Comparison of ENCODE assay signal across 1 cellular context in genomic region chr11:47269829-47270305, GRCh38.
TF ChIP-seq lines count a peak whose summit lies in the region.

Gene MADD, plus strand, starts transcription at chr11:47270133.

TF ChIP-seq in K562, 482 proteins besides CTCF, POLR2A, EP300 and RAD21 (continued from another document and continues in another):
- TF ChIP-seq MYBL2 (IDR thresholded peaks at IDR 0.05; ENCODE audit: low read depth) (no peak), MYBL2 (CRISPR knock-in tag; IDR thresholded peaks at IDR 0.05; ENCODE audit: borderline replicate concordance) (no peak), ZBTB8A (IDR thresholded peaks at IDR 0.05; ENCODE audit: partially characterized antibody) (no peak), SMAD1 (IDR thresholded peaks at IDR 0.05; ENCODE audit: low read depth, low read length, partially characterized antibody) (peak; percentile 19), PRMT5 (CRISPR knock-in tag; IDR thresholded peaks at IDR 0.05) (no peak), ZNF584 (CRISPR knock-in tag; IDR thresholded peaks at IDR 0.05; ENCODE audit: low read depth) (0 out of 2 replicates have a peak, but pooled peaks have one; percentile 6), ATF7 (IDR thresholded peaks at IDR 0.05) (peak; percentile 96), NCOA6 (IDR thresholded peaks at IDR 0.05) (no peak), FOXJ3 (CRISPR knock-in tag; IDR thresholded peaks at IDR 0.05) (no peak), MCM2 (IDR thresholded peaks at IDR 0.05; ENCODE audit: low read depth) (no peak), TAF1 (IDR thresholded peaks at IDR 0.05; ENCODE audit: control insufficient read depth, extremely low read depth, insufficient read depth, low read length, severe bottlenecking) (peak; percentile 76), ZNF431 (CRISPR knock-in tag; IDR thresholded peaks at IDR 0.05) (no peak), ZNF583 (CRISPR knock-in tag; IDR thresholded peaks at IDR 0.05) (no peak), KDM4B (IDR thresholded peaks at IDR 0.05; ENCODE audit: borderline replicate concordance in 2 of 2, low read depth in 1 of 2) (no peak), KAT7 (CRISPR knock-in tag; IDR thresholded peaks at IDR 0.05; ENCODE audit: borderline replicate concordance) (no peak), FOXA3 (CRISPR knock-in tag; conservative IDR thresholded peaks at IDR 0.05 in 1 of 2, IDR thresholded peaks at IDR 0.05 in 1 of 2) (no peak), PCBP1 (IDR thresholded peaks at IDR 0.05; ENCODE audit: low read depth, low read length, poor library complexity, severe bottlenecking) (peak; percentile 72), TBP (optimal IDR thresholded peaks at IDR 0.05; ENCODE audit: low read depth, low read length) (peak; percentile 41), ZFPM2 (CRISPR knock-in tag; IDR thresholded peaks at IDR 0.05) (no peak), MBD2 (IDR thresholded peaks at IDR 0.05; ENCODE audit: borderline replicate concordance, low read depth) (peak; percentile 63; the same call in 1 of the 2 replicates), ATF2 (CRISPR knock-in tag; IDR thresholded peaks at IDR 0.05) (no peak), POLR2H (tag; IDR thresholded peaks at IDR 0.05; ENCODE audit: low read depth) (peak; percentile 63; the same call in 1 of the 2 replicates), ARID2 (IDR thresholded peaks at IDR 0.05) (no peak), RFX1 (IDR thresholded peaks at IDR 0.05) (no peak), ARID3A (IDR thresholded peaks at IDR 0.05; ENCODE audit: borderline replicate concordance, low read depth, low read length) (no peak), CBX2 (IDR thresholded peaks at IDR 0.05; ENCODE audit: insufficient read depth, low read length, poor library complexity, severe bottlenecking) (no peak), ZNF778 (CRISPR knock-in tag; IDR thresholded peaks at IDR 0.05) (no peak), CREB1 (IDR thresholded peaks at IDR 0.05) (peak; percentile 58; the same call in 1 of the 2 replicates), CREB1 (CRISPR knock-in tag; IDR thresholded peaks at IDR 0.05) (peak; percentile 52; the same call in 1 of the 2 replicates), DDX20 (tag; IDR thresholded peaks at IDR 0.05; ENCODE audit: low read depth) (no peak), GMEB1 (CRISPR knock-in tag; IDR thresholded peaks at IDR 0.05) (peak; percentile 51), WHSC1 (IDR thresholded peaks at IDR 0.05; ENCODE audit: low read length) (no peak), ZBTB17 (CRISPR knock-in tag; IDR thresholded peaks at IDR 0.05) (no peak), PYGO2 (tag; IDR thresholded peaks at IDR 0.05) (no peak), ZNF79 (CRISPR knock-in tag; IDR thresholded peaks at IDR 0.05; ENCODE audit: low read depth) (no peak), HSF4 (CRISPR knock-in tag; IDR thresholded peaks at IDR 0.05; ENCODE audit: borderline replicate concordance) (no peak), CBFB (CRISPR knock-in tag; IDR thresholded peaks at IDR 0.05) (no peak), ZBTB26 (CRISPR knock-in tag; IDR thresholded peaks at IDR 0.05) (no peak), CEBPG (CRISPR knock-in tag; IDR thresholded peaks at IDR 0.05) (no peak), CEBPG (tag; conservative IDR thresholded peaks at IDR 0.05 in 1 of 2, IDR thresholded peaks at IDR 0.05 in 1 of 2) (no peak), ZSCAN32 (CRISPR knock-in tag; IDR thresholded peaks at IDR 0.05) (0 out of 2 replicates have a peak, but pooled peaks have one; percentile 50), ZNF589 (CRISPR knock-in tag; IDR thresholded peaks at IDR 0.05; ENCODE audit: low read depth) (peak; percentile 46; the same call in 1 of the 2 replicates), ZNF316 (IDR thresholded peaks at IDR 0.05) (no peak), ETV6 (IDR thresholded peaks at IDR 0.05; ENCODE audit: borderline replicate concordance in 1 of 2, low read depth in 2 of 2, low read length in 1 of 2) (no peak), ETV6 (CRISPR knock-in tag; IDR thresholded peaks at IDR 0.05; ENCODE audit: borderline replicate concordance) (no peak), CBX5 (IDR thresholded peaks at IDR 0.05; ENCODE audit: borderline replicate concordance, low read depth) (no peak), ZC3H8 (IDR thresholded peaks at IDR 0.05) (no peak)
- TF ChIP-seq, protein P1, sequence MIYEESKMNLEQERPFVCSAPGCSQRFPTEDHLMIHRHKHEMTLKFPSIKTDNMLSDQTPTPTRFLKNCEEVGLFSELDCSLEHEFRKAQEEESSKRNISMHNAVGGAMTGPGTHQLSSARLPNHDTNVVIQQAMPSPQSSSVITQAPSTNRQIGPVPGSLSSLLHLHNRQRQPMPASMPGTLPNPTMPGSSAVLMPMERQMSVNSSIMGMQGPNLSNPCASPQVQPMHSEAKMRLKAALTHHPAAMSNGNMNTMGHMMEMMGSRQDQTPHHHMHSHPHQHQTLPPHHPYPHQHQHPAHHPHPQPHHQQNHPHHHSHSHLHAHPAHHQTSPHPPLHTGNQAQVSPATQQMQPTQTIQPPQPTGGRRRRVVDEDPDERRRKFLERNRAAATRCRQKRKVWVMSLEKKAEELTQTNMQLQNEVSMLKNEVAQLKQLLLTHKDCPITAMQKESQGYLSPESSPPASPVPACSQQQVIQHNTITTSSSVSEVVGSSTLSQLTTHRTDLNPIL (CRISPR knock-in tag; IDR thresholded peaks at IDR 0.05), result no peak
- TF ChIP-seq, protein P2, sequence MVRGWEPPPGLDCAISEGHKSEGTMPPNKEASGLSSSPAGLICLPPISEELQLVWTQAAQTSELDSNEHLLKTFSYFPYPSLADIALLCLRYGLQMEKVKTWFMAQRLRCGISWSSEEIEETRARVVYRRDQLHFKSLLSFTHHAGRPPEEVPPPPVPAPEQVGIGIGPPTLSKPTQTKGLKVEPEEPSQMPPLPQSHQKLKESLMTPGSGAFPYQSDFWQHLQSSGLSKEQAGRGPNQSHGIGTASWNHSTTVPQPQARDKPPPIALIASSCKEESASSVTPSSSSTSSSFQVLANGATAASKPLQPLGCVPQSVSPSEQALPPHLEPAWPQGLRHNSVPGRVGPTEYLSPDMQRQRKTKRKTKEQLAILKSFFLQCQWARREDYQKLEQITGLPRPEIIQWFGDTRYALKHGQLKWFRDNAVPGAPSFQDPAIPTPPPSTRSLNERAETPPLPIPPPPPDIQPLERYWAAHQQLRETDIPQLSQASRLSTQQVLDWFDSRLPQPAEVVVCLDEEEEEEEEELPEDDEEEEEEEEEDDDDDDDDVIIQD (CRISPR knock-in tag; IDR thresholded peaks at IDR 0.05), result no peak
- TF ChIP-seq, protein P3, sequence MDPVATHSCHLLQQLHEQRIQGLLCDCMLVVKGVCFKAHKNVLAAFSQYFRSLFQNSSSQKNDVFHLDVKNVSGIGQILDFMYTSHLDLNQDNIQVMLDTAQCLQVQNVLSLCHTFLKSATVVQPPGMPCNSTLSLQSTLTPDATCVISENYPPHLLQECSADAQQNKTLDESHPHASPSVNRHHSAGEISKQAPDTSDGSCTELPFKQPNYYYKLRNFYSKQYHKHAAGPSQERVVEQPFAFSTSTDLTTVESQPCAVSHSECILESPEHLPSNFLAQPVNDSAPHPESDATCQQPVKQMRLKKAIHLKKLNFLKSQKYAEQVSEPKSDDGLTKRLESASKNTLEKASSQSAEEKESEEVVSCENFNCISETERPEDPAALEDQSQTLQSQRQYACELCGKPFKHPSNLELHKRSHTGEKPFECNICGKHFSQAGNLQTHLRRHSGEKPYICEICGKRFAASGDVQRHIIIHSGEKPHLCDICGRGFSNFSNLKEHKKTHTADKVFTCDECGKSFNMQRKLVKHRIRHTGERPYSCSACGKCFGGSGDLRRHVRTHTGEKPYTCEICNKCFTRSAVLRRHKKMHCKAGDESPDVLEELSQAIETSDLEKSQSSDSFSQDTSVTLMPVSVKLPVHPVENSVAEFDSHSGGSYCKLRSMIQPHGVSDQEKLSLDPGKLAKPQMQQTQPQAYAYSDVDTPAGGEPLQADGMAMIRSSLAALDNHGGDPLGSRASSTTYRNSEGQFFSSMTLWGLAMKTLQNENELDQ (CRISPR knock-in tag; IDR thresholded peaks at IDR 0.05; ENCODE audit: borderline replicate concordance), result no peak
- TF ChIP-seq, protein P4, sequence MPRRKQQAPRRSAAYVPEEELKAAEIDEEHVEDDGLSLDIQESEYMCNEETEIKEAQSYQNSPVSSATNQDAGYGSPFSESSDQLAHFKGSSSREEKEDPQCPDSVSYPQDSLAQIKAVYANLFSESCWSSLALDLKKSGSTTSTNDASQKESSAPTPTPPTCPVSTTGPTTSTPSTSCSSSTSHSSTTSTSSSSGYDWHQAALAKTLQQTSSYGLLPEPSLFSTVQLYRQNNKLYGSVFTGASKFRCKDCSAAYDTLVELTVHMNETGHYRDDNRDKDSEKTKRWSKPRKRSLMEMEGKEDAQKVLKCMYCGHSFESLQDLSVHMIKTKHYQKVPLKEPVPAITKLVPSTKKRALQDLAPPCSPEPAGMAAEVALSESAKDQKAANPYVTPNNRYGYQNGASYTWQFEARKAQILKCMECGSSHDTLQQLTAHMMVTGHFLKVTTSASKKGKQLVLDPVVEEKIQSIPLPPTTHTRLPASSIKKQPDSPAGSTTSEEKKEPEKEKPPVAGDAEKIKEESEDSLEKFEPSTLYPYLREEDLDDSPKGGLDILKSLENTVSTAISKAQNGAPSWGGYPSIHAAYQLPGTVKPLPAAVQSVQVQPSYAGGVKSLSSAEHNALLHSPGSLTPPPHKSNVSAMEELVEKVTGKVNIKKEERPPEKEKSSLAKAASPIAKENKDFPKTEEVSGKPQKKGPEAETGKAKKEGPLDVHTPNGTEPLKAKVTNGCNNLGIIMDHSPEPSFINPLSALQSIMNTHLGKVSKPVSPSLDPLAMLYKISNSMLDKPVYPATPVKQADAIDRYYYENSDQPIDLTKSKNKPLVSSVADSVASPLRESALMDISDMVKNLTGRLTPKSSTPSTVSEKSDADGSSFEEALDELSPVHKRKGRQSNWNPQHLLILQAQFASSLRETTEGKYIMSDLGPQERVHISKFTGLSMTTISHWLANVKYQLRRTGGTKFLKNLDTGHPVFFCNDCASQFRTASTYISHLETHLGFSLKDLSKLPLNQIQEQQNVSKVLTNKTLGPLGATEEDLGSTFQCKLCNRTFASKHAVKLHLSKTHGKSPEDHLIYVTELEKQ (CRISPR knock-in tag; IDR thresholded peaks at IDR 0.05), result no peak
- TF ChIP-seq, protein P5, sequence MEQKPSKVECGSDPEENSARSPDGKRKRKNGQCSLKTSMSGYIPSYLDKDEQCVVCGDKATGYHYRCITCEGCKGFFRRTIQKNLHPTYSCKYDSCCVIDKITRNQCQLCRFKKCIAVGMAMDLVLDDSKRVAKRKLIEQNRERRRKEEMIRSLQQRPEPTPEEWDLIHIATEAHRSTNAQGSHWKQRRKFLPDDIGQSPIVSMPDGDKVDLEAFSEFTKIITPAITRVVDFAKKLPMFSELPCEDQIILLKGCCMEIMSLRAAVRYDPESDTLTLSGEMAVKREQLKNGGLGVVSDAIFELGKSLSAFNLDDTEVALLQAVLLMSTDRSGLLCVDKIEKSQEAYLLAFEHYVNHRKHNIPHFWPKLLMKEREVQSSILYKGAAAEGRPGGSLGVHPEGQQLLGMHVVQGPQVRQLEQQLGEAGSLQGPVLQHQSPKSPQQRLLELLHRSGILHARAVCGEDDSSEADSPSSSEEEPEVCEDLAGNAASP (IDR thresholded peaks at IDR 0.05), result no peak
- TF ChIP-seq, protein P6, sequence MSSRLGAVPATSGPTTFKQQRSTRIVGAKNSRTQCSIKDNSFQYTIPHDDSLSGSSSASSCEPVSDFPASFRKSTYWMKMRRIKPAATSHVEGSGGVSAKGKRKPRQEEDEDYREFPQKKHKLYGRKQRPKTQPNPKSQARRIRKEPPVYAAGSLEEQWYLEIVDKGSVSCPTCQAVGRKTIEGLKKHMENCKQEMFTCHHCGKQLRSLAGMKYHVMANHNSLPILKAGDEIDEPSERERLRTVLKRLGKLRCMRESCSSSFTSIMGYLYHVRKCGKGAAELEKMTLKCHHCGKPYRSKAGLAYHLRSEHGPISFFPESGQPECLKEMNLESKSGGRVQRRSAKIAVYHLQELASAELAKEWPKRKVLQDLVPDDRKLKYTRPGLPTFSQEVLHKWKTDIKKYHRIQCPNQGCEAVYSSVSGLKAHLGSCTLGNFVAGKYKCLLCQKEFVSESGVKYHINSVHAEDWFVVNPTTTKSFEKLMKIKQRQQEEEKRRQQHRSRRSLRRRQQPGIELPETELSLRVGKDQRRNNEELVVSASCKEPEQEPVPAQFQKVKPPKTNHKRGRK (tag; IDR thresholded peaks at IDR 0.05), result no peak
